ENCODE assay signal across 8 cellular contexts in genomic region chr3:13281657-13282527, GRCh38.
DNase-seq lines count a peak whose midpoint lies in the region; ATAC-seq, FAIRE-seq and TF ChIP-seq lines count a peak whose summit lies in the region.

No MANE protein-coding gene starts in this region.

- no peak overlapping the region for H3K56ac ChIP-seq in H1 (replicated peaks; ENCODE audit: insufficient read length, low read depth, low read length)

- H2AFZ ChIP-seq in MM.1S (ENCODE audit: low read length): no peak overlapping the region
- no peak overlapping the region for H2AFZ ChIP-seq in H1 (ENCODE audit: low read length)

- DNase-seq in MM.1S: no peak
- peak in 1 of 2 experiments; percentile 61 for DNase-seq in H1 (ENCODE audit: low read depth in 1 of 2, low spot score in 2 of 2)
- peak in 1 of 10 donors; percentile 41 for DNase-seq in naive thymus-derived CD8-positive, alpha-beta T cell
- no peak for DNase-seq in NOMO-1 treated with dmso at 0.1 percent for 144 hours (lab: John Stamatoyannopoulos, UW; ENCODE audit: unreplicated experiment)
- DNase-seq in HUDEP-2 (lab: John Stamatoyannopoulos, UW; ENCODE audit: unreplicated experiment in 76 of 76): no peak

- H3K9me3 ChIP-seq in BLaER1: peaks cover 35% of the 10 kb centered on the region
- H3K9me3 ChIP-seq in MM.1S (replicated peaks; ENCODE audit: insufficient read depth, low read length): no peaks in the 10 kb centered on the region
- H3K9me3 ChIP-seq in H1 (ENCODE audit: insufficient read depth in 2 of 2, low read depth in 1 of 2, low read length in 1 of 2): peaks cover 4 to 10% of the 10 kb centered on the region in 2 experiments

- FAIRE-seq in H1 (lab: Jason Lieb, UNC): no peak

- TF ChIP-seq EP300 in H1 (IDR thresholded peaks at IDR 0.05; ENCODE audit: borderline replicate concordance in 1 of 2, low read depth in 2 of 2, low read length in 2 of 2): no peak

- H4K5ac ChIP-seq in H1 (ENCODE audit: insufficient read length, low read depth, low read length): no peak overlapping the region

- H3K36me3 Mint-ChIP-seq in naive thymus-derived CD8-positive, alpha-beta T cell: peaks cover 4 to 22% (median 15%) of the 10 kb centered on the region in 3 donors

- H4K8ac ChIP-seq in H1 (ENCODE audit: extremely low read depth, insufficient read depth, low read length): peak overlapping the region; percentile 15

- ATAC-seq in naive thymus-derived CD8-positive, alpha-beta T cell: peak; percentile 12 to 29
- ATAC-seq in GM21619 (IDR thresholded peaks at IDR 0.05; ENCODE audit: unreplicated experiment) (no peak), HG02623 (IDR thresholded peaks at IDR 0.05; ENCODE audit: unreplicated experiment) (no peak)

- no peaks in the 10 kb centered on the region for H3K79me1 ChIP-seq in H1 (ENCODE audit: low read depth, low read length)

- peak overlapping the region; percentile 95 for H3K4me2 ChIP-seq in BLaER1
- peak overlapping the region; percentile 60; the same call in 1 of the 2 replicates for H3K4me2 ChIP-seq in MM.1S (ENCODE audit: low read depth, low read length)
- H3K4me2 ChIP-seq in H1 (ENCODE audit: insufficient read depth in 1 of 2, low read depth in 2 of 2, low read length in 2 of 2): peak overlapping the region; percentile 72 to 96

- no peak overlapping the region for H2BK5ac ChIP-seq in H1 (ENCODE audit: low read depth, low read length)

- no peak overlapping the region for H2BK12ac ChIP-seq in H1 (ENCODE audit: low read depth, low read length)

- H4K20me1 ChIP-seq in BLaER1: peaks cover 22% of the 10 kb centered on the region
- H4K20me1 ChIP-seq in MM.1S (ENCODE audit: insufficient read depth, low read length): no peaks in the 10 kb centered on the region
- H4K20me1 ChIP-seq in H1 (replicated peaks in 1 of 2; ENCODE audit: control insufficient read depth in 1 of 2, insufficient read depth in 2 of 2, low read length in 2 of 2): peaks cover 0 to 5% of the 10 kb centered on the region in 2 experiments

- peaks cover 5 to 14% (median 11%) of the 10 kb centered on the region in 4 donors for H3K4me1 Mint-ChIP-seq in naive thymus-derived CD8-positive, alpha-beta T cell

- H3K4me3 Mint-ChIP-seq in naive thymus-derived CD8-positive, alpha-beta T cell: peak overlapping the region; percentile 40 to 85 (median 73)

- CTCF ChIA-PET in H1 (lab: Charles Lee; ENCODE audit: partially characterized antibody): interaction anchor here (0.8 to 3.2 kb wide), 22 partner anchors 7 to 190 kb away, joined by 3 to 18 read pairs (median 4); no protein-coding TSS in a partner anchor

- H3K4me3 ChIP-seq in BLaER1 (peak overlapping the region; percentile 70), MM.1S (ENCODE audit: low read length) (peak overlapping the region; percentile 42), H1 (ENCODE audit: extremely low read depth in 1 of 4, insufficient read depth in 2 of 4, low read depth in 3 of 4, low read length in 4 of 4) (peak overlapping the region; percentile 38 to 67 (median 48))

- peaks cover 0 to 31% (median 19%) of the 10 kb centered on the region in 9 donors for H3K9me3 Mint-ChIP-seq in naive thymus-derived CD8-positive, alpha-beta T cell

- no peak overlapping the region for H4K91ac ChIP-seq in H1 (replicated peaks; ENCODE audit: insufficient read length, low read length)

- no peak overlapping the region for H3K4ac ChIP-seq in H1 (replicated peaks; ENCODE audit: insufficient read length, low read depth, low read length)

- H3K4me1 ChIP-seq in BLaER1 (peaks cover 63% of the 10 kb centered on the region), MM.1S (ENCODE audit: low read length) (0 out of 2 replicates have a peak, but pooled peaks cover 5% of the 10 kb centered on the region), H1 (replicated peaks in 1 of 4; ENCODE audit: control insufficient read depth in 3 of 4, insufficient read depth in 4 of 4, low read length in 3 of 4) (peaks cover 0 to 11% (median 6%) of the 10 kb centered on the region in 4 experiments; a peak in 5 of 7 replicates)

- H3K27me3 Mint-ChIP-seq in naive thymus-derived CD8-positive, alpha-beta T cell: peaks cover 24 to 66% (median 46%) of the 10 kb centered on the region in 5 donors

- 5% methylated on average over 42 of the region's 61 CpGs; no CpG with 5 or more reads in 1 of the 2 experiments for WGBS in H1 (ENCODE audit: extremely low coverage in 1 of 2, insufficient coverage in 1 of 2, insufficient read length in 1 of 2, insufficient replicate concordance in 2 of 2, low coverage in 1 of 2, low lambda C conversion rate in 2 of 2, missing lambda C conversion rate in 1 of 2), 2 experiments

- H3K23ac ChIP-seq in H1 (ENCODE audit: insufficient read length): no peak overlapping the region

- no peak for TF ChIP-seq CTCF in MM.1S (IDR thresholded peaks at IDR 0.05; ENCODE audit: low read length)
- TF ChIP-seq CTCF in H1 (IDR thresholded peaks at IDR 0.05; ENCODE audit: control extremely low read depth in 1 of 3, insufficient read depth in 1 of 3, low read depth in 1 of 3, low read length in 3 of 3): no peak

- no peak overlapping the region for H2AK5ac ChIP-seq in H1 (ENCODE audit: low read depth, low read length)

- H3K14ac ChIP-seq in H1 (ENCODE audit: insufficient read length): no peak overlapping the region

- H3K27ac ChIP-seq in BLaER1: no peak overlapping the region
- no peak overlapping the region for H3K27ac ChIP-seq in MM.1S (ENCODE audit: low read length)
- H3K27ac ChIP-seq in H1 (ENCODE audit: low read depth, low read length): no peak overlapping the region

- no peak for TF ChIP-seq POLR2A in H1 (IDR thresholded peaks at IDR 0.05; ENCODE audit: control extremely low read depth in 1 of 2, low read depth in 2 of 2, low read length in 2 of 2)

- TF ChIP-seq RAD21 in H1 (IDR thresholded peaks at IDR 0.05 in 1 of 2, conservative IDR thresholded peaks at IDR 0.05 in 1 of 2; ENCODE audit: low read depth in 2 of 2, low read length in 2 of 2): no peak

- H3K23me2 ChIP-seq in H1 (ENCODE audit: low read depth, low read length): peaks cover 10% of the 10 kb centered on the region; the same call in 1 of the 2 replicates

- peak overlapping the region; percentile 63 for H3K9ac ChIP-seq in BLaER1
- no peak overlapping the region for H3K9ac ChIP-seq in MM.1S (ENCODE audit: low read length)
- no peak overlapping the region for H3K9ac ChIP-seq in H1 (replicated peaks in 1 of 4; ENCODE audit: extremely low read depth in 1 of 4, low read depth in 3 of 4, low read length in 3 of 4)

- peak overlapping the region in 1 of 10 donors; percentile 24 for H3K27ac Mint-ChIP-seq in naive thymus-derived CD8-positive, alpha-beta T cell

- H3F3A ChIP-seq in MM.1S (ENCODE audit: insufficient read depth, low read length): no peaks in the 10 kb centered on the region; the same call in 1 of the 2 replicates

- H3K9me2 ChIP-seq in MM.1S (replicated peaks; ENCODE audit: insufficient read depth, low read length): no peaks in the 10 kb centered on the region

- POLR2A ChIA-PET in H1 (lab: Charles Lee; ENCODE audit: partially characterized antibody): interaction anchor here (1.1 to 1.4 kb wide), 2 partner anchors 65 to 181 kb away, joined by 3 read pairs; no protein-coding TSS in a partner anchor
- POLR2A ChIA-PET in naive thymus-derived CD8-positive, alpha-beta T cell (lab: Charles Lee): interaction anchor here (0.9 to 1.4 kb wide), 2 partner anchors 25 to 171 kb away, joined by 3 to 4 read pairs; no protein-coding TSS in a partner anchor

- no peak overlapping the region for H2BK20ac ChIP-seq in H1 (ENCODE audit: low read length)

- H3K18ac ChIP-seq in H1 (ENCODE audit: extremely low read depth, low read length): no peak overlapping the region; the same call in 1 of the 2 replicates

- peaks cover 2% of the 10 kb centered on the region; the same call in 1 of the 2 replicates for H3K36me3 ChIP-seq in BLaER1
- H3K36me3 ChIP-seq in MM.1S (replicated peaks; ENCODE audit: insufficient read depth, low read length): no peaks in the 10 kb centered on the region
- H3K36me3 ChIP-seq in H1 (ENCODE audit: control insufficient read depth in 2 of 4, insufficient read depth in 4 of 4, low read length in 3 of 4): no peaks in the 10 kb centered on the region

- H3K79me2 ChIP-seq in MM.1S (ENCODE audit: low read length) (no peaks in the 10 kb centered on the region), H1 (ENCODE audit: control insufficient read depth in 1 of 2, insufficient read depth in 2 of 2, low read length in 2 of 2) (no peaks in the 10 kb centered on the region)

- H2BK120ac ChIP-seq in H1 (replicated peaks; ENCODE audit: low read depth, low read length): no peak overlapping the region

- peaks cover 45% of the 10 kb centered on the region for H3K27me3 ChIP-seq in BLaER1
- peaks cover 7% of the 10 kb centered on the region for H3K27me3 ChIP-seq in MM.1S (replicated peaks; ENCODE audit: insufficient read depth, low read length)
- peaks cover 7 to 26% (median 19%) of the 10 kb centered on the region in 4 experiments for H3K27me3 ChIP-seq in H1 (replicated peaks in 1 of 4; ENCODE audit: control insufficient read depth in 3 of 4, extremely low read depth in 1 of 4, insufficient read depth in 3 of 4, low read length in 3 of 4)

- no peak overlapping the region for H2BK15ac ChIP-seq in H1 (ENCODE audit: low read length)

TF ChIP-seq in H1, 55 proteins besides CTCF, POLR2A, EP300 and RAD21 (continues in another document):
- peak; percentile 79 for TF ChIP-seq EZH2 (IDR thresholded peaks at IDR 0.05; ENCODE audit: low read depth, low read length, severe bottlenecking)
- TF ChIP-seq, protein P1, sequence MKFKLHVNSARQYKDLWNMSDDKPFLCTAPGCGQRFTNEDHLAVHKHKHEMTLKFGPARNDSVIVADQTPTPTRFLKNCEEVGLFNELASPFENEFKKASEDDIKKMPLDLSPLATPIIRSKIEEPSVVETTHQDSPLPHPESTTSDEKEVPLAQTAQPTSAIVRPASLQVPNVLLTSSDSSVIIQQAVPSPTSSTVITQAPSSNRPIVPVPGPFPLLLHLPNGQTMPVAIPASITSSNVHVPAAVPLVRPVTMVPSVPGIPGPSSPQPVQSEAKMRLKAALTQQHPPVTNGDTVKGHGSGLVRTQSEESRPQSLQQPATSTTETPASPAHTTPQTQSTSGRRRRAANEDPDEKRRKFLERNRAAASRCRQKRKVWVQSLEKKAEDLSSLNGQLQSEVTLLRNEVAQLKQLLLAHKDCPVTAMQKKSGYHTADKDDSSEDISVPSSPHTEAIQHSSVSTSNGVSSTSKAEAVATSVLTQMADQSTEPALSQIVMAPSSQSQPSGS (IDR thresholded peaks at IDR 0.05; ENCODE audit: low read length): no peak
- no peak for TF ChIP-seq MAFK (IDR thresholded peaks at IDR 0.05; ENCODE audit: low read depth, low read length)
- no peak for TF ChIP-seq KDM5A (IDR thresholded peaks at IDR 0.05; ENCODE audit: low read length)
- TF ChIP-seq ZNF274 (IDR thresholded peaks at IDR 0.05; ENCODE audit: borderline replicate concordance, extremely low read depth, low read length): no peak
- 0 out of 4 replicates have a peak, but pooled peaks of 1 of the 2 experiments have one; percentile 28 for TF ChIP-seq HDAC2 (IDR thresholded peaks at IDR 0.05; ENCODE audit: borderline replicate concordance in 1 of 2, low read depth in 2 of 2, low read length in 2 of 2)
- no peak for TF ChIP-seq CBX8 (IDR thresholded peaks at IDR 0.05; ENCODE audit: borderline replicate concordance, low read depth, low read length)
- TF ChIP-seq ASH2L (IDR thresholded peaks at IDR 0.05; ENCODE audit: low read length): peak; percentile 47
- no peak for TF ChIP-seq POU5F1 (IDR thresholded peaks at IDR 0.05; ENCODE audit: low read depth, low read length)

Comparison
In these comparisons a context has a peak if more than half of its experiments do, and no peak if none do; other contexts are left out.
1. ATAC-seq: peak in naive thymus-derived CD8-positive, alpha-beta T cell (2 of 2); none in GM21619 (single experiment) and HG02623 (single experiment).
2. Peak in every context shown above with its lines, with median percentiles within 50 percentile points of each other: H3K4me2 ChIP-seq and H3K4me3 ChIP-seq.